Comparison of ENCODE assay signal across 1 cellular context in the genomic region with DNA sequence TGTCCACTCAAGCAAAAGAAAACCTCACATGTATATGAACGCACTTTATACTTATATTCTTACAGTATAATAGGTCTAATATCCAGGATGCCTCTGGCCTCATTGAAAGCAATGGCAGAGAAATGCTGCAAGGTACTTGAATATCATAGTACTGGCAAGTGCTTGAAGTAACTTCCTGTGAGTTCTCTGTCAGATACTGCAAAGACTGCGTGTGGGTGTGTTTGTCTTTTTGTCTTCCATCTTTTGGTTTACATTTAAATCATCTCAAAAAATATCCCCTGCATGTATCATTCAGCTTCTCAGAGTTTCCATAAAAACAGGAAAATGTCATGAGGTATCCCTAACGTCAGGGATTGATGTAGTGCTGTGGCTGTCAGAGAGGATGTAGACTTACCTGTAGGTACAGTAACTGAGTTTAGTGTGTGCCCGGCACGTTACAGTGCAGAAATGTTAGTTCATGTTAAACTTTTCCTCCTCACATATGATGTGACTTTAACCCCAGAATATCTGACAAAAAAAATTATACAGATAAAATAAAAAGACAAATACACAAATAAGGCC.
TF ChIP-seq lines count a peak whose summit lies in the region.

No MANE protein-coding gene starts in this region.

TF ChIP-seq in endothelial cell of umbilical vein, 7 proteins besides CTCF, POLR2A, EP300 and RAD21:
- TF ChIP-seq FOS (IDR thresholded peaks at IDR 0.05; ENCODE audit: borderline replicate concordance, insufficient read depth, low read length) (no peak), POLR2AphosphoS5 (IDR thresholded peaks at IDR 0.05; ENCODE audit: insufficient read depth, low read depth, low read length) (no peak), JUN (IDR thresholded peaks at IDR 0.05; ENCODE audit: borderline replicate concordance, insufficient read depth, insufficient read length, low read depth) (no peak), GATA2 (IDR thresholded peaks at IDR 0.05; ENCODE audit: insufficient read depth, insufficient read length, low read depth, low read length) (no peak), MYC (IDR thresholded peaks at IDR 0.05; ENCODE audit: low read depth, low read length) (no peak), EZH2 (IDR thresholded peaks at IDR 0.05; ENCODE audit: borderline replicate concordance, low read depth, low read length, severe bottlenecking) (no peak)
- TF ChIP-seq, protein P1, sequence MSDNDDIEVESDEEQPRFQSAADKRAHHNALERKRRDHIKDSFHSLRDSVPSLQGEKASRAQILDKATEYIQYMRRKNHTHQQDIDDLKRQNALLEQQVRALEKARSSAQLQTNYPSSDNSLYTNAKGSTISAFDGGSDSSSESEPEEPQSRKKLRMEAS (IDR thresholded peaks at IDR 0.05; ENCODE audit: insufficient read depth, insufficient read length): no peak
